1 cellular context compared by ENCODE assay signal in genomic region chr2:42095923-42096408, GRCh38.
TF ChIP-seq lines count a peak whose summit lies in the region.

No MANE protein-coding gene starts in this region.

TF ChIP-seq in HepG2, 621 proteins besides CTCF, POLR2A, EP300 and RAD21 (continued from another document and continues in another):
- TF ChIP-seq HINFP (CRISPR knock-in tag; IDR thresholded peaks at IDR 0.05; ENCODE audit: low read depth) (no peak), SOX5 (CRISPR knock-in tag; IDR thresholded peaks at IDR 0.05; ENCODE audit: borderline replicate concordance) (peak; percentile 78), PAXIP1 (CRISPR knock-in tag; conservative IDR thresholded peaks at IDR 0.05) (0 out of 2 replicates have a peak, but pooled peaks have one; percentile 11), TBX2 (CRISPR knock-in tag; IDR thresholded peaks at IDR 0.05; ENCODE audit: borderline replicate concordance) (0 out of 2 replicates have a peak, but pooled peaks have one; percentile 20), SP5 (CRISPR knock-in tag; IDR thresholded peaks at IDR 0.05; ENCODE audit: borderline replicate concordance, low read depth) (peak; percentile 10; the same call in 1 of the 2 replicates), ZNF878 (CRISPR knock-in tag; IDR thresholded peaks at IDR 0.05) (0 out of 2 replicates have a peak, but pooled peaks have one; percentile 20), MXI1 (IDR thresholded peaks at IDR 0.05; ENCODE audit: borderline replicate concordance, low read depth, low read length) (peak; percentile 51; the same call in 1 of the 3 replicates), TGIF2 (CRISPR knock-in tag; IDR thresholded peaks at IDR 0.05) (peak; percentile 78; the same call in 1 of the 2 replicates), POGK (CRISPR knock-in tag; conservative IDR thresholded peaks at IDR 0.05) (no peak), SMC3 (IDR thresholded peaks at IDR 0.05; ENCODE audit: low read length) (peak; percentile 98), RARA (CRISPR knock-in tag; IDR thresholded peaks at IDR 0.05) (peak; percentile 42), HOXA5 (CRISPR knock-in tag; IDR thresholded peaks at IDR 0.05) (peak; percentile 68), ZNF3 (CRISPR knock-in tag; IDR thresholded peaks at IDR 0.05) (0 out of 2 replicates have a peak, but pooled peaks have one; percentile 52), BCL6 (CRISPR knock-in tag; IDR thresholded peaks at IDR 0.05) (peak; percentile 62; the same call in 1 of the 2 replicates), FIP1L1 (IDR thresholded peaks at IDR 0.05; ENCODE audit: borderline replicate concordance, insufficient read depth, low read depth, low read length) (no peak), SALL1 (CRISPR knock-in tag; IDR thresholded peaks at IDR 0.05) (peak; percentile 35; the same call in 1 of the 2 replicates), ERF (CRISPR knock-in tag; IDR thresholded peaks at IDR 0.05) (peak; percentile 61; the same call in 1 of the 2 replicates), NONO (IDR thresholded peaks at IDR 0.05) (no peak), NONO (CRISPR knock-in tag; conservative IDR thresholded peaks at IDR 0.05) (0 out of 2 replicates have a peak, but pooled peaks have one; percentile 30), ZSCAN30 (CRISPR knock-in tag; IDR thresholded peaks at IDR 0.05) (peak; percentile 45; the same call in 1 of the 2 replicates), IRF1 (CRISPR knock-in tag; IDR thresholded peaks at IDR 0.05; ENCODE audit: low read depth) (no peak), SOX13 (IDR thresholded peaks at IDR 0.05) (no peak), SOX13 (CRISPR knock-in tag; conservative IDR thresholded peaks at IDR 0.05 in 1 of 2, IDR thresholded peaks at IDR 0.05 in 1 of 2) (peak in 1 of 2 experiments; percentile 69; a peak in 2 of 4 replicates), ZNF639 (CRISPR knock-in tag; conservative IDR thresholded peaks at IDR 0.05) (no peak), ZNF770 (CRISPR knock-in tag; IDR thresholded peaks at IDR 0.05) (0 out of 2 replicates have a peak, but pooled peaks have one; percentile 3), MEF2D (CRISPR knock-in tag; IDR thresholded peaks at IDR 0.05) (peak; percentile 49; the same call in 1 of the 2 replicates), SMYD3 (CRISPR knock-in tag; IDR thresholded peaks at IDR 0.05) (0 out of 2 replicates have a peak, but pooled peaks have one; percentile 45), RFXANK (CRISPR knock-in tag; IDR thresholded peaks at IDR 0.05) (peak; percentile 46; the same call in 1 of the 2 replicates), JDP2 (CRISPR knock-in tag; IDR thresholded peaks at IDR 0.05; ENCODE audit: borderline replicate concordance) (no peak), TOE1 (CRISPR knock-in tag; IDR thresholded peaks at IDR 0.05) (0 out of 2 replicates have a peak, but pooled peaks have one; percentile 50), ESRRA (CRISPR knock-in tag; IDR thresholded peaks at IDR 0.05; ENCODE audit: low read depth) (no peak), KAT8 (CRISPR knock-in tag; IDR thresholded peaks at IDR 0.05) (peak; percentile 51; the same call in 1 of the 2 replicates), SOX6 (IDR thresholded peaks at IDR 0.05) (no peak), SOX6 (CRISPR knock-in tag; IDR thresholded peaks at IDR 0.05) (peak; percentile 74; the same call in 1 of the 2 replicates), ZNF652 (CRISPR knock-in tag; IDR thresholded peaks at IDR 0.05; ENCODE audit: borderline replicate concordance, low read depth) (peak; percentile 13; the same call in 1 of the 2 replicates), ZMYM3 (CRISPR knock-in tag; IDR thresholded peaks at IDR 0.05) (peak; percentile 10; the same call in 1 of the 2 replicates), NCOA2 (CRISPR knock-in tag; IDR thresholded peaks at IDR 0.05) (peak; percentile 40; the same call in 1 of the 2 replicates), XBP1 (CRISPR knock-in tag; IDR thresholded peaks at IDR 0.05) (no peak)
- TF ChIP-seq, protein P1, sequence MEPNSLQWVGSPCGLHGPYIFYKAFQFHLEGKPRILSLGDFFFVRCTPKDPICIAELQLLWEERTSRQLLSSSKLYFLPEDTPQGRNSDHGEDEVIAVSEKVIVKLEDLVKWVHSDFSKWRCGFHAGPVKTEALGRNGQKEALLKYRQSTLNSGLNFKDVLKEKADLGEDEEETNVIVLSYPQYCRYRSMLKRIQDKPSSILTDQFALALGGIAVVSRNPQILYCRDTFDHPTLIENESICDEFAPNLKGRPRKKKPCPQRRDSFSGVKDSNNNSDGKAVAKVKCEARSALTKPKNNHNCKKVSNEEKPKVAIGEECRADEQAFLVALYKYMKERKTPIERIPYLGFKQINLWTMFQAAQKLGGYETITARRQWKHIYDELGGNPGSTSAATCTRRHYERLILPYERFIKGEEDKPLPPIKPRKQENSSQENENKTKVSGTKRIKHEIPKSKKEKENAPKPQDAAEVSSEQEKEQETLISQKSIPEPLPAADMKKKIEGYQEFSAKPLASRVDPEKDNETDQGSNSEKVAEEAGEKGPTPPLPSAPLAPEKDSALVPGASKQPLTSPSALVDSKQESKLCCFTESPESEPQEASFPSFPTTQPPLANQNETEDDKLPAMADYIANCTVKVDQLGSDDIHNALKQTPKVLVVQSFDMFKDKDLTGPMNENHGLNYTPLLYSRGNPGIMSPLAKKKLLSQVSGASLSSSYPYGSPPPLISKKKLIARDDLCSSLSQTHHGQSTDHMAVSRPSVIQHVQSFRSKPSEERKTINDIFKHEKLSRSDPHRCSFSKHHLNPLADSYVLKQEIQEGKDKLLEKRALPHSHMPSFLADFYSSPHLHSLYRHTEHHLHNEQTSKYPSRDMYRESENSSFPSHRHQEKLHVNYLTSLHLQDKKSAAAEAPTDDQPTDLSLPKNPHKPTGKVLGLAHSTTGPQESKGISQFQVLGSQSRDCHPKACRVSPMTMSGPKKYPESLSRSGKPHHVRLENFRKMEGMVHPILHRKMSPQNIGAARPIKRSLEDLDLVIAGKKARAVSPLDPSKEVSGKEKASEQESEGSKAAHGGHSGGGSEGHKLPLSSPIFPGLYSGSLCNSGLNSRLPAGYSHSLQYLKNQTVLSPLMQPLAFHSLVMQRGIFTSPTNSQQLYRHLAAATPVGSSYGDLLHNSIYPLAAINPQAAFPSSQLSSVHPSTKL (CRISPR knock-in tag; IDR thresholded peaks at IDR 0.05) = peak; percentile 46; the same call in 1 of the 2 replicates
- TF ChIP-seq, protein P2, sequence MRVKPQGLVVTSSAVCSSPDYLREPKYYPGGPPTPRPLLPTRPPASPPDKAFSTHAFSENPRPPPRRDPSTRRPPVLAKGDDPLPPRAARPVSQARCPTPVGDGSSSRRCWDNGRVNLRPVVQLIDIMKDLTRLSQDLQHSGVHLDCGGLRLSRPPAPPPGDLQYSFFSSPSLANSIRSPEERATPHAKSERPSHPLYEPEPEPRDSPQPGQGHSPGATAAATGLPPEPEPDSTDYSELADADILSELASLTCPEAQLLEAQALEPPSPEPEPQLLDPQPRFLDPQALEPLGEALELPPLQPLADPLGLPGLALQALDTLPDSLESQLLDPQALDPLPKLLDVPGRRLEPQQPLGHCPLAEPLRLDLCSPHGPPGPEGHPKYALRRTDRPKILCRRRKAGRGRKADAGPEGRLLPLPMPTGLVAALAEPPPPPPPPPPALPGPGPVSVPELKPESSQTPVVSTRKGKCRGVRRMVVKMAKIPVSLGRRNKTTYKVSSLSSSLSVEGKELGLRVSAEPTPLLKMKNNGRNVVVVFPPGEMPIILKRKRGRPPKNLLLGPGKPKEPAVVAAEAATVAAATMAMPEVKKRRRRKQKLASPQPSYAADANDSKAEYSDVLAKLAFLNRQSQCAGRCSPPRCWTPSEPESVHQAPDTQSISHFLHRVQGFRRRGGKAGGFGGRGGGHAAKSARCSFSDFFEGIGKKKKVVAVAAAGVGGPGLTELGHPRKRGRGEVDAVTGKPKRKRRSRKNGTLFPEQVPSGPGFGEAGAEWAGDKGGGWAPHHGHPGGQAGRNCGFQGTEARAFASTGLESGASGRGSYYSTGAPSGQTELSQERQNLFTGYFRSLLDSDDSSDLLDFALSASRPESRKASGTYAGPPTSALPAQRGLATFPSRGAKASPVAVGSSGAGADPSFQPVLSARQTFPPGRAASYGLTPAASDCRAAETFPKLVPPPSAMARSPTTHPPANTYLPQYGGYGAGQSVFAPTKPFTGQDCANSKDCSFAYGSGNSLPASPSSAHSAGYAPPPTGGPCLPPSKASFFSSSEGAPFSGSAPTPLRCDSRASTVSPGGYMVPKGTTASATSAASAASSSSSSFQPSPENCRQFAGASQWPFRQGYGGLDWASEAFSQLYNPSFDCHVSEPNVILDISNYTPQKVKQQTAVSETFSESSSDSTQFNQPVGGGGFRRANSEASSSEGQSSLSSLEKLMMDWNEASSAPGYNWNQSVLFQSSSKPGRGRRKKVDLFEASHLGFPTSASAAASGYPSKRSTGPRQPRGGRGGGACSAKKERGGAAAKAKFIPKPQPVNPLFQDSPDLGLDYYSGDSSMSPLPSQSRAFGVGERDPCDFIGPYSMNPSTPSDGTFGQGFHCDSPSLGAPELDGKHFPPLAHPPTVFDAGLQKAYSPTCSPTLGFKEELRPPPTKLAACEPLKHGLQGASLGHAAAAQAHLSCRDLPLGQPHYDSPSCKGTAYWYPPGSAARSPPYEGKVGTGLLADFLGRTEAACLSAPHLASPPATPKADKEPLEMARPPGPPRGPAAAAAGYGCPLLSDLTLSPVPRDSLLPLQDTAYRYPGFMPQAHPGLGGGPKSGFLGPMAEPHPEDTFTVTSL (CRISPR knock-in tag; IDR thresholded peaks at IDR 0.05; ENCODE audit: borderline replicate concordance) = peak; percentile 30; the same call in 1 of the 2 replicates
